9 cellular contexts compared by ENCODE assay signal in the genomic region with DNA sequence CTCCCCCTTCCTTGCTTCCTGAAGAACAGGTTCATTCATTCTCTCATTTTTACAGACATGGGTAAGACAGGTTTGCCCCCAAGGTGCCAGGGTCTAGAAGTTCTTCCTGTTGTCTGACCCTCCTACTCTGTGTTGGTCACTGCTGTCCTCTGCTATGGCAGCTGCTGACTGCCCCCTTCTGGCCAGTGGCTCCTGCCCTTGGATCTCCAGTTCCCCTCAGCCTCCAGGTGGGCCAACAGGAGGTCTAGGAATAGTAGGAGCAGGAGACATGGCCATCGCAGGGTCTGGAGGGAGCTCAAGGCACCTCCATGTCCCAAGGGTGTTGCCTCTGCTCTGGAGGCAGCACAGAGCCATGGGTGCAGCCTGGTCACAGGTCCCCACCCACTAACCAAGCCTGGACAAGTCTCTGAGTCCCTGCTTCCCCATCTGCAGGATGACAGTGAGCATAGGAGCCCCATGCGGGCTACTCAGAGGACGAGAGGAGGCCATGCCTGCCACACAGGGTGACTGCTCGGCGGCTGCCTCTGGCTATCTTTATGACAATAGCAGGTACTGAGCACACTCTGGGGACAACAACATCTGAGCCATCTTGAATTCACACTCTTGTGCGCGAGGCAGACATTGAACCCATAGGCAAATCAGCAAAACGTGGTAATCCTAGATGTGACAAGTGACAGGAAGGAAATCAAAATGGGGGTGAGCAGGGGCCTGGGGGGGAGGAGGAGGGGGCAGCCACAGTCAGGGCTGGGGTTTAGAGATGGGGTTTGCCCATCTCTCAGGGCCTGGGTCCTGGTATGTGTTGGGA. TPM values are rescaled to one million over a fixed set of nuclear protein-coding genes. Genes with fewer than 3 reads are reported as not detected.
DNase-seq lines count a peak whose midpoint lies in the region; ATAC-seq and TF ChIP-seq lines count a peak whose summit lies in the region.
"Had no signal": no experiment of that assay in that cellular context is flagged by ENCODE, and none has a peak within 500 bp of the region (broad histone marks: within the 10 kb centered on the region; RNA-seq: fewer than 3 reads in every experiment).

No MANE protein-coding gene starts in this region.

- H4K20me1 ChIP-seq in OCI-LY1 (ENCODE audit: insufficient read depth, low read length) = no peaks in the 10 kb centered on the region

- no peak overlapping the region for H3K9ac ChIP-seq in OCI-LY1 (ENCODE audit: low read length)

- H3K4me1 ChIP-seq in OCI-LY1 (ENCODE audit: insufficient read depth, low read length, severe bottlenecking) = no peaks in the 10 kb centered on the region
- H3K4me1 ChIP-seq in esophagus squamous epithelium = peaks cover 0 to 24% (median 15%) of the 10 kb centered on the region in 3 donors
- H3K4me1 ChIP-seq in psoas muscle = no peaks in the 10 kb centered on the region

- H2AFZ ChIP-seq in OCI-LY1 (ENCODE audit: low read length) = no peak overlapping the region

- H3K4me3 ChIP-seq in OCI-LY1 (ENCODE audit: low read depth, low read length, poor library complexity, severe bottlenecking) (no peak overlapping the region), esophagus squamous epithelium (no peak overlapping the region), psoas muscle (no peak overlapping the region)

- TF ChIP-seq CTCF in OCI-LY1 (IDR thresholded peaks at IDR 0.05; ENCODE audit: low read length) (peak; percentile 40), esophagus squamous epithelium (IDR thresholded peaks at IDR 0.05) (peak in 5 of 6 experiments; percentile 9 to 39 (median 36)), psoas muscle (IDR thresholded peaks at IDR 0.05) (peak; percentile 65)

- H3K9me2 ChIP-seq in OCI-LY1 (ENCODE audit: low read depth, low read length) = no peaks in the 10 kb centered on the region

- no peaks in the 10 kb centered on the region for H3K79me2 ChIP-seq in OCI-LY1 (ENCODE audit: insufficient read depth, low read length)

- H3K9me3 ChIP-seq in OCI-LY1 (ENCODE audit: low read length) (no peaks in the 10 kb centered on the region), esophagus squamous epithelium (no peaks in the 10 kb centered on the region), psoas muscle (no peaks in the 10 kb centered on the region)

- H3K36me3 ChIP-seq in OCI-LY1 (ENCODE audit: insufficient read depth, low read length) (no peaks in the 10 kb centered on the region; the same call in 1 of the 2 replicates), esophagus squamous epithelium (no peaks in the 10 kb centered on the region), psoas muscle (ENCODE audit: insufficient read depth in 1 of 2, low read depth in 1 of 2) (no peaks in the 10 kb centered on the region)

- H3K27me3 ChIP-seq in OCI-LY1 (ENCODE audit: insufficient read depth, low read length) (peaks cover 9% of the 10 kb centered on the region; the same call in 1 of the 2 replicates), esophagus squamous epithelium (peaks cover 0 to 74% (median 0%) of the 10 kb centered on the region in 4 donors), psoas muscle (ENCODE audit: insufficient read depth in 3 of 3, low read length in 2 of 3) (peaks cover 0 to 2% (median 0%) of the 10 kb centered on the region in 3 donors)

- TF ChIP-seq POLR2A in esophagus squamous epithelium (IDR thresholded peaks at IDR 0.05) = no peak

- H3K27ac ChIP-seq in OCI-LY1 (ENCODE audit: low read depth, low read length, poor library complexity, severe bottlenecking) = no peak overlapping the region
- no peak overlapping the region for H3K27ac ChIP-seq in esophagus squamous epithelium
- no peak overlapping the region for H3K27ac ChIP-seq in psoas muscle

- no peaks in the 10 kb centered on the region for H3F3A ChIP-seq in OCI-LY1 (ENCODE audit: insufficient read depth, low read length)

- intact Hi-C loops in esophagus squamous epithelium (cut with DNase I) = loop anchor here (5.0 kb wide), 1 partner anchor 51 kb away; a partner anchor contains a TSS
- intact Hi-C loops in psoas muscle (cut with DNase I) = loop anchor here in 1 of 2 donors (2.0 to 5.0 kb wide), 3 partner anchors 36 to 114 kb away; no protein-coding TSS in a partner anchor

- WGBS in esophagus squamous epithelium, 2 donors = 25 to 35% methylated on average over 1 to 4 of the region's 8 CpGs
- WGBS in psoas muscle, 3 donors = 66 to 73% (median 66%) methylated on average over 8 of the region's 8 CpGs

- DNase-seq in DMS153 treated with DMSO at 0.1 percent for 48 hours (lab: John Stamatoyannopoulos, UW; ENCODE audit: unreplicated experiment) (peak; percentile 8), DMS153 (lab: John Stamatoyannopoulos, UW) (no peak), esophagus squamous epithelium (lab: John Stamatoyannopoulos, UW) (no peak), psoas muscle (peak in 1 of 2 donors; percentile 72)

- H3K4me2 ChIP-seq in OCI-LY1 (ENCODE audit: low read length) = no peak overlapping the region

- ATAC-seq in psoas muscle (peak; percentile 70 to 83 (median 77)), HG03175 (IDR thresholded peaks at IDR 0.05; ENCODE audit: unreplicated experiment) (no peak), GM19452 (IDR thresholded peaks at IDR 0.05; ENCODE audit: unreplicated experiment) (no peak), GM18909 (IDR thresholded peaks at IDR 0.05; ENCODE audit: poor library complexity, unreplicated experiment) (no peak)

RNA-seq across cellular contexts. Expression of a gene that starts 27.0 kb away (rescaled TPM):
- total RNA-seq in esophagus squamous epithelium (1 to 10 TPM in 2 of 4 donors, under 1 TPM in 2; 0.53 to 3.8 (median 1.5) TPM), psoas muscle (1 to 10 TPM in 1 of 4 donors, under 1 TPM in 3; 0.42 to 1.8 (median 0.61) TPM)
- under 1 TPM; 0.39 to 0.75 (median 0.55) TPM for polyA plus RNA-seq in psoas muscle
- total RNA-seq: T-helper 1 cell treated with Interleukin-12 subunit alpha and Interleukin-12 subunit beta and Interleukin-4 antibody, amounts not matched to agents 30 ng/mL and 1 ng/mL, for 36 hours had no signal

RNA-seq across cellular contexts. Expression of a gene that starts 53.6 kb away (rescaled TPM):
- total RNA-seq in esophagus squamous epithelium = 1 to 10 TPM; 1.6 to 9.6 (median 4.9) TPM
- 10 to 100 TPM in 1 of 4 donors, 1 to 10 TPM in 3; 1.6 to 13.5 (median 3.7) TPM for total RNA-seq in psoas muscle
- polyA plus RNA-seq in psoas muscle = 1 to 10 TPM in 1 of 3 donors, under 1 TPM in 2; 0.74 to 5.1 (median 0.77) TPM

Comparison
In these comparisons a context has a peak if more than half of its experiments do, and no peak if none do; other contexts are left out.
1. ATAC-seq: peak in psoas muscle (4 of 4); none in HG03175 (single experiment), GM19452 (single experiment) and GM18909 (single experiment).
2. Peak in every context shown above with its lines, with median percentiles within 50 percentile points of each other: CTCF ChIP-seq.